In the genomic region with DNA sequence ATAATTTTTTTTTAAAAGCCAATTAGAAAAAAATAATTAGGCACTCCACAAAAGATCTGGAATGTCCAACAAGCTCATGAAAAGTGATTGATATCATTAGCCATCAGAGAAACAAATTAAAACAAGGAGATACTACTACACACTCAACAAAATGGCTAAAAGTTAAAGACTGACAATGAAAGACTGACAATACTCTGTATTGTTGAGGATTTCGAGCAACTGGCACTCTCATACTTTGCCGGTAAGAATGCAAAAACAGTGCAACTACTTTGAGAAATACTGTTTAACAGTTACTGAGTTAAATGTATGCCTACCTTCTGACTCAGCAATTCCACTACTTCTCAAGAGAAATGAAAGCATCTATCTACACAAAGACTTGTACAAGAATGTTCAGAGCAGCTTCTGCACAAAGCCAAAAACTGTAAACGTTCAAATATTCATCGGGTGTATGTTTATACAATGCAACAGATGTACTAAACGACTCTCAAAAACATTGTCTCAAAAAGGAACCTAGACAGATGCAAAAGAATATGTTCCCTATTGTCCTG, we compare ENCODE assay signal across 9 cellular contexts. TPM values are rescaled to one million over a fixed set of nuclear protein-coding genes. Genes with fewer than 3 reads are reported as not detected.
DNase-seq lines count a peak whose midpoint lies in the region; ATAC-seq and TF ChIP-seq lines count a peak whose summit lies in the region.
"Had no signal": no experiment of that assay in that cellular context is flagged by ENCODE, and none has a peak within 500 bp of the region (broad histone marks: within the 10 kb centered on the region; RNA-seq: fewer than 3 reads in every experiment).

No MANE protein-coding gene starts in this region.

- H3K4me1 ChIP-seq in ACC112 (ENCODE audit: control insufficient read depth, insufficient read depth, low read length, unreplicated experiment) (peaks cover 17% of the 10 kb centered on the region), HCT116 (ENCODE audit: control insufficient read depth in 1 of 2, insufficient read depth in 2 of 2, low read length in 2 of 2) (peaks cover 10 to 22% of the 10 kb centered on the region in 2 experiments; a peak in 3 of 4 replicates), muscle layer of colon (ENCODE audit: insufficient read depth, low read length) (peaks cover 37% of the 10 kb centered on the region)

- no peak for ATAC-seq in HCT116
- ATAC-seq in GM21360 (IDR thresholded peaks at IDR 0.05; ENCODE audit: unreplicated experiment): no peak

- H3K4me3 ChIP-seq in ACC112 (ENCODE audit: low read depth, low read length) (peak overlapping the region; percentile 79), HCT116 (replicated peaks in 1 of 2; ENCODE audit: low read depth in 1 of 2, low read length in 2 of 2) (no peak overlapping the region), muscle layer of colon (ENCODE audit: low read depth in 1 of 2, low read length in 2 of 2) (peak overlapping the region in 1 of 2 donors; percentile 85)

- peak overlapping the region; percentile 90 for H3K27ac ChIP-seq in ACC112 (ENCODE audit: low read depth, low read length)
- no peak overlapping the region for H3K27ac ChIP-seq in HCT116 (ENCODE audit: low read depth, low read length)
- H3K27ac ChIP-seq in muscle layer of colon (ENCODE audit: low read depth, low read length): peak overlapping the region; percentile 93

- RAD21 ChIA-PET in HCT116 (lab: Charles Lee; ENCODE audit: low non-redundant PET in 1 of 2, low total read pairs in 2 of 2, uncharacterized antibody in 2 of 2, unreplicated experiment in 2 of 2): no interaction called here

- no peak for TF ChIP-seq POLR2A in HCT116 (IDR thresholded peaks at IDR 0.05; ENCODE audit: borderline replicate concordance, extremely low read depth, insufficient read depth, insufficient read length)

- intact Hi-C loops in HCT116 (cut with micrococcal nuclease): loop anchor here (5.0 kb wide), 1 partner anchor 89 kb away; no protein-coding TSS in a partner anchor

- H3K9me3 ChIP-seq in HCT116 (ENCODE audit: control insufficient read depth in 1 of 2, insufficient read depth in 1 of 2, low read depth in 1 of 2, low read length in 2 of 2): no peaks in the 10 kb centered on the region
- no peaks in the 10 kb centered on the region for H3K9me3 ChIP-seq in muscle layer of colon (ENCODE audit: low read length)

- no peak for TF ChIP-seq CTCF in HCT116 (IDR thresholded peaks at IDR 0.05 in 2 of 3, conservative IDR thresholded peaks at IDR 0.05 in 1 of 3; ENCODE audit: borderline replicate concordance in 1 of 3, insufficient read depth in 1 of 3, low read depth in 2 of 3, low read length in 2 of 3)

- in situ Hi-C loops in ACHN (cut with HindIII; ENCODE audit: low pct_ligation_motif_present, low pct_unique_long_range_greater_than_20kb, low sequenced_read_pairs): no loop called here

- TF ChIP-seq RAD21 in HCT116 (IDR thresholded peaks at IDR 0.05; ENCODE audit: low read depth): no peak

- H4K20me1 ChIP-seq in HCT116 (ENCODE audit: insufficient read depth): no peaks in the 10 kb centered on the region

- no TSS peak for BruUV-seq in HCT116 (replicated peaks; lab: Mats Ljungman, UMichigan)

- H3K27me3 ChIP-seq in ACC112 (ENCODE audit: insufficient read depth, low read length): no peaks in the 10 kb centered on the region
- H3K27me3 ChIP-seq in HCT116 (ENCODE audit: insufficient read depth, low read length): no peaks in the 10 kb centered on the region
- H3K27me3 ChIP-seq in muscle layer of colon (ENCODE audit: control insufficient read depth in 1 of 2, insufficient read depth in 2 of 2, low read length in 2 of 2): no peaks in the 10 kb centered on the region

- H2AFZ ChIP-seq in ACC112 (ENCODE audit: low read length, unreplicated experiment) (no peak overlapping the region), HCT116 (ENCODE audit: low read depth, low read length, poor library complexity, severe bottlenecking) (no peak overlapping the region)

- H3K79me2 ChIP-seq in ACC112 (ENCODE audit: control insufficient read depth, insufficient read depth, low read length, unreplicated experiment) (peaks cover 31% of the 10 kb centered on the region), HCT116 (ENCODE audit: insufficient read depth, low read length) (peaks cover 61% of the 10 kb centered on the region)

- POLR2A ChIA-PET in HCT116 (lab: Charles Lee): no interaction called here

- H3K36me3 ChIP-seq in ACC112 (ENCODE audit: insufficient read depth, low read length) (no peaks in the 10 kb centered on the region), HCT116 (ENCODE audit: control insufficient read depth in 1 of 2, insufficient read depth in 2 of 2, low read length in 2 of 2) (no peaks in the 10 kb centered on the region), muscle layer of colon (ENCODE audit: insufficient read depth, low read length) (no peaks in the 10 kb centered on the region)

- no peak for DNase-seq in HCT116 (ENCODE audit: low read depth, low spot score)
- peak; percentile 51 for DNase-seq in amniotic epithelial cell (ENCODE audit: low read depth)
- DNase-seq in ACHN: no peak
- no peak for DNase-seq in GM19238 (ENCODE audit: insufficient read length, low spot score)
- DNase-seq in stimulated activated naive CD4-positive, alpha-beta T cell (lab: John Stamatoyannopoulos, UW): no peak
- DNase-seq: stimulated activated CD4-positive, alpha-beta T cell treated with anti-CD3 and anti-CD28 coated beads, Interleukin-12 subunit alpha, Interleukin-12 subunit beta, amount 100 ng/mL, for 4 hours had no signal

- no peaks in the 10 kb centered on the region for H3K9me2 ChIP-seq in HCT116 (ENCODE audit: insufficient read depth)

- no peak overlapping the region for H3K9ac ChIP-seq in HCT116 (ENCODE audit: low read length)
- no peak overlapping the region for H3K9ac ChIP-seq in muscle layer of colon (ENCODE audit: low read length)

- CTCF ChIA-PET in HCT116 (lab: Charles Lee): no interaction called here

- peak overlapping the region; percentile 97; the same call in 1 of the 2 replicates for H3K4me2 ChIP-seq in HCT116 (ENCODE audit: low read length)

TF ChIP-seq in HCT116, 20 proteins besides CTCF, POLR2A, EP300 and RAD21:
- TF ChIP-seq ZFX (IDR thresholded peaks at IDR 0.05): no peak
- TF ChIP-seq FOSL1 (IDR thresholded peaks at IDR 0.05; ENCODE audit: low read depth): no peak
- no peak for TF ChIP-seq YY1 (IDR thresholded peaks at IDR 0.05; ENCODE audit: extremely low read depth, insufficient replicate concordance, low read depth, low read length)
- no peak for TF ChIP-seq JUND (IDR thresholded peaks at IDR 0.05)
- TF ChIP-seq, protein P1, sequence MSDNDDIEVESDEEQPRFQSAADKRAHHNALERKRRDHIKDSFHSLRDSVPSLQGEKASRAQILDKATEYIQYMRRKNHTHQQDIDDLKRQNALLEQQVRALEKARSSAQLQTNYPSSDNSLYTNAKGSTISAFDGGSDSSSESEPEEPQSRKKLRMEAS (IDR thresholded peaks at IDR 0.05): no peak
- no peak for TF ChIP-seq SP1 (IDR thresholded peaks at IDR 0.05; ENCODE audit: low read depth)
- TF ChIP-seq ATF3 (IDR thresholded peaks at IDR 0.05): no peak
- TF ChIP-seq EGR1 (IDR thresholded peaks at IDR 0.05; ENCODE audit: low read depth): no peak

RNA-seq across cellular contexts. Expression of gene INO80C, which starts 1.9 kb away (rescaled TPM):
- 30.7 TPM for total RNA-seq in HCT116 (2021; ENCODE audit: unreplicated experiment)
- 19.5 and 25.0 TPM in 2 replicates for polyA plus RNA-seq in HCT116 (2012)
